Comparison of ENCODE assay signal across 6 cellular contexts in the genomic region with DNA sequence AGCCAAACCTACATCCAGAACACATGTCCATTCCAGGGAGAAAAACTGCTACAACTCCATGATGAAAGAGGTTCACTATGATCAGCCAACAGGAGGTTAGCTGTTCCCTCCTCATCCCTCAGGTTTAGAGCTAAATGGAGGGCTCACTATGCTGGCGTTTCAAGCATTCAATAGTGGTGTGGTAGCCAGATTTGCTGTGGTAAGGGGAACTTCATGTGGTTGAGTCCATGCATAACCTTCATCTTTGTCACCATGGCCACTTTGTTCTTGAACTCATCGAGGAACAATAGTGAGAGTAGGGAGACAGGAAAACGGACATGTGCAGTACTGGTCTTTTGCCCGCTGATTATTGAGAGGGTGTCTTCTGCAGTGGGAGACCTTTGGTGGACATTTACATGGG.
"Had no signal": no experiment of that assay in that cellular context is flagged by ENCODE, and none has a peak within 500 bp of the region (broad histone marks: within the 10 kb centered on the region; RNA-seq: fewer than 3 reads in every experiment).

No MANE protein-coding gene starts in this region.

- ATAC-seq: HepG2, K562 had no signal

- H3K9me3 Mint-ChIP-seq: IgD-negative memory B cell had no signal

- H3K27ac Mint-ChIP-seq: IgD-negative memory B cell had no signal

- H3K4me3 Mint-ChIP-seq: IgD-negative memory B cell had no signal

- H3K27ac ChIP-seq: HL-60 had no signal

- DNase-seq: IMR-90, KBM-7 had no signal

- H3K27me3 Mint-ChIP-seq: IgD-negative memory B cell had no signal

- H3K4me3 ChIP-seq: K562 had no signal
